Comparison of ENCODE assay signal across 11 cellular contexts in the genomic region with DNA sequence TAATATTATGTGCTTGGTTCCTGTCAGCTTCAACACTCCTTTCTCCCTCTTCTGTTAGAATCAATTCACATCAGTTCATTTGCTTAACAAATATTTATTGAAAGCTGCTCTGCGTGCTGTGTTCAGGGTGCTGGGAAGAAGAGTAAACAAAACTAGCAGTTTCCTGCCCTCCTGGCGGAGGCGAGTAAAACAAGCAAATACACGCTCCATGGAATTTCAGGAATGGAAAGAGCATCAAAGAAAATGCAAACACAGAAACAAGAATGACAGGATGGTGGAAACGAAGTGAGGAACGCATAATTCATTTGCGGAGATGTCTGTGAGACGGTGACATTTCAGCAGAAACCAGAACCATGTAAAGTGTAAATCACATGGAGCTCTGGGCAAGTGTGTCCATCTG. TPM values are rescaled to one million over a fixed set of nuclear protein-coding genes. Genes with fewer than 3 reads are reported as not detected.
A peak's percentile ranks its signal among the peaks of the same experiment; 100 is the strongest.
DNase-seq lines count a peak whose midpoint lies in the region; ATAC-seq lines count a peak whose summit lies in the region.
"Had no signal": no experiment of that assay in that cellular context is flagged by ENCODE, and none has a peak within 500 bp of the region (broad histone marks: within the 10 kb centered on the region; RNA-seq: fewer than 3 reads in every experiment).

No MANE protein-coding gene starts in this region.

- no peak overlapping the region for H3K4me3 ChIP-seq in MG63

- no peaks in the 10 kb centered on the region for H3K27me3 ChIP-seq in MG63

- no peaks in the 10 kb centered on the region for H3K36me3 ChIP-seq in MG63

- DNase-seq in DMS53 (lab: John Stamatoyannopoulos, UW), result peak; percentile 88
- DNase-seq in NCI-H2196 (lab: John Stamatoyannopoulos, UW; ENCODE audit: unreplicated experiment), result peak; percentile 32
- DNase-seq in dermis blood vessel endothelial cell, result peak; percentile 36
- DNase-seq in lung microvascular endothelial cell (ENCODE audit: low read depth in 2 of 2), result peak; percentile 38 to 58
- no peak for DNase-seq in SW 1271 (lab: John Stamatoyannopoulos, UW)
- DNase-seq in MG63, result no peak
- no peak for DNase-seq in NCI-H2171 treated with DMSO at 0.1 percent for 48 hours (lab: John Stamatoyannopoulos, UW)
- DNase-seq: activated T-cell treated with anti-CD3 and anti-CD28 coated beads for 4 hours; CD4-positive, CD25-positive, alpha-beta regulatory T cell had no signal

- peaks cover 2% of the 10 kb centered on the region; the same call in 1 of the 2 replicates for H3K9me3 ChIP-seq in MG63

- no peak for ATAC-seq in HG03378 (IDR thresholded peaks at IDR 0.05; ENCODE audit: unreplicated experiment)
- ATAC-seq: SK-N-SH treated with all-trans-retinoic acid at 6 μM for 48 hours had no signal

RNA-seq across cellular contexts. Expression of a gene that starts 49.4 kb away (rescaled TPM):
- total RNA-seq in dermis blood vessel endothelial cell, result not detected in 2 replicates
- total RNA-seq in lung microvascular endothelial cell, result not detected in 2 replicates
- not detected in 2 replicates for total RNA-seq in MG63 (2014; rRNA removed; shearing (Covaris generic); ENCODE audit: low replicate concordance)
- total RNA-seq: CD4-positive, CD25-positive, alpha-beta regulatory T cell had no signal

Comparison
In these comparisons a context has a peak if more than half of its experiments do, and no peak if none do; other contexts are left out.
1. DNase-seq: peak in DMS53 (single experiment), NCI-H2196 (single experiment), dermis blood vessel endothelial cell (single experiment) and lung microvascular endothelial cell (2 of 2); none in SW 1271 (0 of 2), MG63 (single experiment) and NCI-H2171 treated with DMSO at 0.1 percent for 48 hours (single experiment).